ENCODE assay signal across 8 cellular contexts in genomic region chrX:39577976-39578962, GRCh38.
DNase-seq lines count a peak whose midpoint lies in the region; ATAC-seq and TF ChIP-seq lines count a peak whose summit lies in the region.

No MANE protein-coding gene starts in this region.

- peaks cover 17% of the 10 kb centered on the region for H3K4me1 Mint-ChIP-seq in type B pancreatic cell (ENCODE audit: unreplicated experiment)

- TF ChIP-seq POLR2A in ovary (IDR thresholded peaks at IDR 0.05) (no peak), testis (IDR thresholded peaks at IDR 0.05) (no peak)

- peak; percentile 90 for ATAC-seq in HG03457 (IDR thresholded peaks at IDR 0.05; ENCODE audit: unreplicated experiment)

- no peaks in the 10 kb centered on the region for H3K9me3 Mint-ChIP-seq in type B pancreatic cell

- H3K27me3 Mint-ChIP-seq in type B pancreatic cell = no peaks in the 10 kb centered on the region

- H3K36me3 ChIP-seq in ovary = no peaks in the 10 kb centered on the region
- no peaks in the 10 kb centered on the region for H3K36me3 ChIP-seq in testis (ENCODE audit: low read depth, missing control alignments)

- no peak overlapping the region for H3K4me3 Mint-ChIP-seq in type B pancreatic cell

- H3K27ac ChIP-seq in ovary = peak overlapping the region in 1 of 2 donors; percentile 38
- no peak overlapping the region for H3K27ac ChIP-seq in testis

- H3K4me1 ChIP-seq in ovary (ENCODE audit: insufficient read depth) (no peaks in the 10 kb centered on the region), testis (no peaks in the 10 kb centered on the region)

- no peak for TF ChIP-seq EP300 in ovary (IDR thresholded peaks at IDR 0.05)

- H3K36me3 Mint-ChIP-seq in type B pancreatic cell = no peaks in the 10 kb centered on the region

- DNase-seq in NCI-H2227 (lab: John Stamatoyannopoulos, UW; ENCODE audit: unreplicated experiment) (peak; percentile 13), NCI-H2227 treated with DMSO at 0.1 percent for 48 hours (lab: John Stamatoyannopoulos, UW) (no peak), ovary (peak in 4 of 5 donors; percentile 37 to 49 (median 40)), type B pancreatic cell (ENCODE audit: extremely low spot score, unreplicated experiment) (no peak), T1000 (lab: John Stamatoyannopoulos, UW) (no peak), testis (no peak)
- DNase-seq in activated CD8-positive, alpha-beta memory T cell treated with anti-CD3 and anti-CD28 coated beads for 48 hours (ENCODE audit: low read depth in 2 of 3, low spot score in 2 of 3) = peak in 2 of 3 experiments; percentile 18 to 30

- intact Hi-C loops in ovary (cut with DNase I) (no loop called here), testis (cut with DNase I; ENCODE audit: low total_unique reads) (no loop called here)

- TF ChIP-seq CTCF in ovary (IDR thresholded peaks at IDR 0.05) (no peak), type B pancreatic cell (conservative IDR thresholded peaks at IDR 0.05) (no peak), testis (IDR thresholded peaks at IDR 0.05) (no peak)

- H3K27ac Mint-ChIP-seq in type B pancreatic cell = no peak overlapping the region

- no peaks in the 10 kb centered on the region for H3K9me3 ChIP-seq in ovary
- H3K9me3 ChIP-seq in testis = no peaks in the 10 kb centered on the region

- H3K4me3 ChIP-seq in ovary = no peak overlapping the region
- H3K4me3 ChIP-seq in testis = no peak overlapping the region

- 50 to 60% (median 58%) methylated on average over 17 of the region's 17 CpGs for WGBS in ovary, 3 donors
- WGBS in testis, 2 donors = 75 to 83% methylated on average over 8 to 17 of the region's 17 CpGs

- no peaks in the 10 kb centered on the region for H3K27me3 ChIP-seq in ovary
- no peaks in the 10 kb centered on the region for H3K27me3 ChIP-seq in testis

Comparison
In these comparisons a context has a peak if more than half of its experiments do, and no peak if none do; other contexts are left out.
1. DNase-seq: peak in NCI-H2227 (single experiment), activated CD8-positive, alpha-beta memory T cell treated with anti-CD3 and anti-CD28 coated beads for 48 hours (2 of 3) and ovary (4 of 5); none in NCI-H2227 treated with DMSO at 0.1 percent for 48 hours (single experiment), type B pancreatic cell (single experiment), T1000 (single experiment) and testis (single experiment).